Comparison of ENCODE assay signal across 1 cellular context in genomic region chr12:8698830-8699330, GRCh38.
TF ChIP-seq lines count a peak whose summit lies in the region.

No MANE protein-coding gene starts in this region.

TF ChIP-seq in SK-N-SH, 30 proteins besides CTCF, POLR2A, EP300 and RAD21 (continued from another document):
- TF ChIP-seq ZBTB33 (IDR thresholded peaks at IDR 0.05; ENCODE audit: borderline replicate concordance, low read depth) (no peak), CHD2 (IDR thresholded peaks at IDR 0.05; ENCODE audit: low read length, partially characterized antibody) (no peak), YY1 (IDR thresholded peaks at IDR 0.05; ENCODE audit: low read depth) (no peak), USF1 (IDR thresholded peaks at IDR 0.05; ENCODE audit: borderline replicate concordance, low read depth) (no peak), RCOR1 (IDR thresholded peaks at IDR 0.05; ENCODE audit: low read length) (no peak), FOXJ3 (CRISPR knock-in tag; IDR thresholded peaks at IDR 0.05) (no peak), PBX3 (IDR thresholded peaks at IDR 0.05) (no peak), ELF1 (IDR thresholded peaks at IDR 0.05) (no peak), JUND (IDR thresholded peaks at IDR 0.05) (no peak), FOXM1 (IDR thresholded peaks at IDR 0.05; ENCODE audit: low read depth) (no peak), NRF1 (IDR thresholded peaks at IDR 0.05; ENCODE audit: low read depth, low read length) (no peak), IRF3 (IDR thresholded peaks at IDR 0.05; ENCODE audit: low read depth, low read length) (no peak), GABPA (IDR thresholded peaks at IDR 0.05; ENCODE audit: low read depth) (no peak), SMC3 (IDR thresholded peaks at IDR 0.05; ENCODE audit: low read depth, low read length) (no peak)
